ENCODE assay signal across 9 cellular contexts in the genomic region with DNA sequence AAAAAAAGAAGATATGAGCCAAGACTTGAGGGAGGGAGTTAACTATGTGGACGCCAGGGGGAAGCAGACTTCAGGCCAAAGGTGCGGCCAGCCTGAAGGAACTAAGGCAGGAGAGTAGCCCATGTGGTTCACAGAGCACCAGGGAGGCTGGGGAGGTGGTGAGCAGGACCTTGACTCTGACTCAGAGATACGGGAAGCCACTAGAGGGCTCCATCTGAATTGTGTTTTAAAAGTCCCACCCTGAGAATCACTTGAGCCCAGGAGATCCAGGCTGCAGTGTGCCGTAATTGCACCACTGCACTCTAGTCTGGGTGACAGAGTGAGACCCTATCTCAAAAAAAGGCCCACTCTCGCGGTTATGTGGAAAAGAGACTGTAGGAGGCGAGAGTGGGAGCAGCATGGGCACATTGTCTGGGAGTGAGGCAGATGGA. TPM values are rescaled to one million over a fixed set of nuclear protein-coding genes. Genes with fewer than 3 reads are reported as not detected.
DNase-seq lines count a peak whose midpoint lies in the region; ATAC-seq lines count a peak whose summit lies in the region.
"Had no signal": no experiment of that assay in that cellular context is flagged by ENCODE, and none has a peak within 500 bp of the region (broad histone marks: within the 10 kb centered on the region; RNA-seq: fewer than 3 reads in every experiment).

No MANE protein-coding gene starts in this region.

- no peaks in the 10 kb centered on the region for H3K27me3 Mint-ChIP-seq in activated CD4-positive, alpha-beta memory T cell treated with anti-CD3 and anti-CD28 coated beads, Interleukin-2, amount 10 ng/mL, durations not matched to agents 7 days and 5 days
- H3K27me3 Mint-ChIP-seq: dendritic cell treated with granulocyte-macrophage colony-stimulating factor and Interleukin-4, amounts not matched to agents 40 ng/mL and 50 ng/mL, for 4 days had no signal

- WGBS in iPS DF 6.9 (ENCODE audit: insufficient coverage, insufficient read length): no CpG with 5 or more reads among the region's 7 CpGs

- 0 out of 2 replicates have a peak, but pooled peaks cover 2% of the 10 kb centered on the region for H3K36me3 ChIP-seq in iPS DF 6.9 (ENCODE audit: control insufficient read depth, insufficient read depth, low read length)
- peaks cover 24% of the 10 kb centered on the region for H3K36me3 ChIP-seq in effector memory CD4-positive, alpha-beta T cell (ENCODE audit: control insufficient read depth, insufficient read depth, low read length)

- H3K9me3 ChIP-seq in iPS DF 6.9 (ENCODE audit: control insufficient read depth, insufficient read depth, low read length): no peaks in the 10 kb centered on the region
- no peaks in the 10 kb centered on the region for H3K9me3 ChIP-seq in effector memory CD4-positive, alpha-beta T cell (ENCODE audit: control insufficient read depth, low read length)

- no peak overlapping the region for H3K4me3 ChIP-seq in iPS DF 6.9 (ENCODE audit: low read length)
- H3K4me3 ChIP-seq in effector memory CD4-positive, alpha-beta T cell (ENCODE audit: insufficient read depth, low read depth, low read length, poor library complexity, severe bottlenecking): no peak overlapping the region

- H3K36me3 Mint-ChIP-seq in activated CD4-positive, alpha-beta memory T cell treated with anti-CD3 and anti-CD28 coated beads, Interleukin-2, amount 10 ng/mL, durations not matched to agents 7 days and 5 days (ENCODE audit: low read depth): peaks cover 20% of the 10 kb centered on the region

- H3K9me3 Mint-ChIP-seq in activated CD4-positive, alpha-beta memory T cell treated with anti-CD3 and anti-CD28 coated beads, Interleukin-2, amount 10 ng/mL, durations not matched to agents 7 days and 5 days: no peaks in the 10 kb centered on the region
- H3K9me3 Mint-ChIP-seq: dendritic cell treated with granulocyte-macrophage colony-stimulating factor and Interleukin-4, amounts not matched to agents 40 ng/mL and 50 ng/mL, for 4 days had no signal

- H3K27ac Mint-ChIP-seq in activated CD4-positive, alpha-beta memory T cell treated with anti-CD3 and anti-CD28 coated beads, Interleukin-2, amount 10 ng/mL, durations not matched to agents 7 days and 5 days: no peak overlapping the region
- H3K27ac Mint-ChIP-seq: dendritic cell treated with granulocyte-macrophage colony-stimulating factor and Interleukin-4, amounts not matched to agents 40 ng/mL and 50 ng/mL, for 4 days had no signal

- H3K4me1 ChIP-seq in iPS DF 6.9 (ENCODE audit: control insufficient read depth, insufficient read depth, low read length): no peaks in the 10 kb centered on the region
- H3K4me1 ChIP-seq in effector memory CD4-positive, alpha-beta T cell (ENCODE audit: control insufficient read depth, insufficient read depth, low read length, poor library complexity, severe bottlenecking): no peaks in the 10 kb centered on the region

- ATAC-seq in GM21390 (IDR thresholded peaks at IDR 0.05; ENCODE audit: unreplicated experiment) (no peak), HG03520 (IDR thresholded peaks at IDR 0.05; ENCODE audit: unreplicated experiment) (no peak)

- H3K27me3 ChIP-seq in iPS DF 6.9 (ENCODE audit: control insufficient read depth, insufficient read depth, low read length): no peaks in the 10 kb centered on the region
- no peaks in the 10 kb centered on the region for H3K27me3 ChIP-seq in effector memory CD4-positive, alpha-beta T cell (replicated peaks; ENCODE audit: control insufficient read depth, insufficient read depth, low read length, poor library complexity, severe bottlenecking)

- CTCF ChIA-PET in activated CD4-positive, alpha-beta memory T cell treated with anti-CD3 and anti-CD28 coated beads, Interleukin-2, amount 10 ng/mL, durations not matched to agents 7 days and 5 days (lab: Charles Lee): no interaction called here

- H3K4me1 Mint-ChIP-seq in activated CD4-positive, alpha-beta memory T cell treated with anti-CD3 and anti-CD28 coated beads, Interleukin-2, amount 10 ng/mL, durations not matched to agents 7 days and 5 days: peaks cover 29% of the 10 kb centered on the region

- POLR2A ChIA-PET in activated CD4-positive, alpha-beta memory T cell treated with anti-CD3 and anti-CD28 coated beads, Interleukin-2, amount 10 ng/mL, durations not matched to agents 7 days and 5 days (lab: Charles Lee): interaction anchor here (2.6 kb wide), 1 partner anchor 12 kb away, joined by 14 read pairs; the partner anchor contains the start of gene CEP192

- peak; percentile 14 for DNase-seq in stimulated activated CD4-positive, alpha-beta T cell treated with anti-CD3 and anti-CD28 coated beads, Interleukin-4, amount 100 ng/mL, for 24 hours
- no peak for DNase-seq in stimulated activated CD4-positive, alpha-beta T cell treated with anti-CD3 and anti-CD28 coated beads, Interleukin-12 subunit alpha, Interleukin-12 subunit beta, amount 100 ng/mL, for 4 hours
- DNase-seq in LHCN-M2 (ENCODE audit: low read depth): peak; percentile 50
- peak; percentile 26 for DNase-seq in activated CD4-positive, alpha-beta memory T cell treated with anti-CD3 and anti-CD28 coated beads, Interleukin-2, amount 10 ng/mL, durations not matched to agents 7 days and 5 days
- DNase-seq in iPS DF 6.9 (ENCODE audit: low read depth, low spot score): peak; percentile 82
- DNase-seq in effector memory CD4-positive, alpha-beta T cell: no peak

- no peak overlapping the region for H3K27ac ChIP-seq in iPS DF 6.9 (ENCODE audit: low read length)
- no peak overlapping the region for H3K27ac ChIP-seq in effector memory CD4-positive, alpha-beta T cell (ENCODE audit: insufficient read depth, low read length, poor library complexity, severe bottlenecking)

- no peak overlapping the region for H3K4me3 Mint-ChIP-seq in activated CD4-positive, alpha-beta memory T cell treated with anti-CD3 and anti-CD28 coated beads, Interleukin-2, amount 10 ng/mL, durations not matched to agents 7 days and 5 days
- H3K4me3 Mint-ChIP-seq: dendritic cell treated with granulocyte-macrophage colony-stimulating factor and Interleukin-4, amounts not matched to agents 40 ng/mL and 50 ng/mL, for 4 days had no signal

RNA-seq across cellular contexts. Expression of gene CEP192, which starts 12.3 kb away (rescaled TPM):
- 25.1 and 30.8 TPM in 2 replicates for total RNA-seq in LHCN-M2 (2014; rRNA removed)
- 4.6 TPM for polyA plus RNA-seq in LHCN-M2 (2012)
- 10 to 100 TPM; 42.6 to 46.1 TPM for total RNA-seq in activated CD4-positive, alpha-beta memory T cell treated with anti-CD3 and anti-CD28 coated beads, Interleukin-2, amount 10 ng/mL, durations not matched to agents 7 days and 5 days

RNA-seq across cellular contexts. Expression of gene SEH1L, which starts 55.7 kb away (rescaled TPM):
- total RNA-seq in LHCN-M2 (2014; rRNA removed): 34.0 and 36.3 TPM in 2 replicates
- 24.7 TPM for polyA plus RNA-seq in LHCN-M2 (2012)
- 10 to 100 TPM; 36.3 to 41.6 TPM for total RNA-seq in activated CD4-positive, alpha-beta memory T cell treated with anti-CD3 and anti-CD28 coated beads, Interleukin-2, amount 10 ng/mL, durations not matched to agents 7 days and 5 days

Comparison
In these comparisons a context has a peak if more than half of its experiments do, and no peak if none do; other contexts are left out.
1. DNase-seq: peak in stimulated activated CD4-positive, alpha-beta T cell treated with anti-CD3 and anti-CD28 coated beads, Interleukin-4, amount 100 ng/mL, for 24 hours (single experiment), LHCN-M2 (single experiment), activated CD4-positive, alpha-beta memory T cell treated with anti-CD3 and anti-CD28 coated beads, Interleukin-2, amount 10 ng/mL, durations not matched to agents 7 days and 5 days (single experiment) and iPS DF 6.9 (single experiment); none in stimulated activated CD4-positive, alpha-beta T cell treated with anti-CD3 and anti-CD28 coated beads, Interleukin-12 subunit alpha, Interleukin-12 subunit beta, amount 100 ng/mL, for 4 hours (single experiment) and effector memory CD4-positive, alpha-beta T cell (0 of 3).